In the genomic region with DNA sequence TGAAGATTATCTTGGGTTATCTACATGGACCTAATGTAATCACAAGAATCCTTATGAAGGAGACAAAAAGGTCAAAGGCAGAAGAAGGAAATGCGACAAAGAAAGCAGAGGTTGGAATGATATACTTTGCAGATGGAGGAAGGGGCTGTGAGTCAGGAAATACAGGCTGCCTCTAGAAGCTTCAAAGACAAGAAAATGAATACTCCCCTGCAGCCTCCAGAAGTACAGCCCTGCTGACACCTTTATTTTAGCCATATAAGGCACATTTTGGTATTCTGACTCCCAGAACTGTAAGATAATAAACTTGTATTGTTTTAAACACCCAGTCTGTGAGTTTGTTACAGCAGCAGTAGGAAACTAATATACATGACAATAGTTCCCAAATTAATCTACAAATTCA, we compare ENCODE assay signal across 28 cellular contexts. TPM values are rescaled to one million over a fixed set of nuclear protein-coding genes. Genes with fewer than 3 reads are reported as not detected.
"Had no signal": no experiment of that assay in that cellular context is flagged by ENCODE, and none has a peak within 500 bp of the region (broad histone marks: within the 10 kb centered on the region; RNA-seq: fewer than 3 reads in every experiment).

No MANE protein-coding gene starts in this region.

- DNase-seq: activated B cell treated with CpG ODN at 0.5 μM for 24 hours; activated CD4-positive, alpha-beta T cell treated with anti-CD3 and anti-CD28 coated beads for 36 hours; activated CD4-positive, alpha-beta T cell treated with anti-CD3 and anti-CD28 coated beads, Interleukin-2, amount 50 U/mL, for 4 hours; activated CD8-positive, alpha-beta memory T cell treated with anti-CD3 and anti-CD28 coated beads for 24 hours; activated CD8-positive, alpha-beta memory T cell treated with anti-CD3 and anti-CD28 coated beads, Interleukin-2, amount 50 U/mL, for 4 hours; activated naive CD4-positive, alpha-beta T cell treated with Interleukin-2 at 50 U/mL for 16 hours; activated T-cell treated with anti-CD3 and anti-CD28 coated beads, Interleukin-2, amount 50 U/mL, for 4 hours; aorta; heart right ventricle; kidney glomerular epithelial cell; left lung; natural killer cell; retina; sigmoid colon; stimulated activated CD4-positive, alpha-beta T cell treated with anti-CD3 and anti-CD28 coated beads, Interleukin-15, amount 100 ng/mL, for 24 hours; T1000; upper lobe of left lung had no signal

- H3K4me1 Mint-ChIP-seq: activated B cell treated with CpG ODN at 0.5 μM for 24 hours; stimulated activated memory B cell treated with anti-CD40 and anti-IgM and Interleukin-4, amounts not matched to agents 10 μg/mL and 1 μg/mL and 100 μg/mL, for 72 hours had no signal

- H3K9me3 Mint-ChIP-seq: activated B cell treated with CpG ODN at 0.5 μM for 24 hours; activated T-cell treated with anti-CD3 and anti-CD28 coated beads, Interleukin-2, amount 50 U/mL, for 4 hours; activated T-helper 2 cell treated with anti-CD3 and anti-CD28 coated beads, Interferon-gamma antibody, Interleukin-2, Interleukin-4, amounts not matched to agents 10 μg/mL and 5 μg/mL and 100 μg/mL, durations not matched to agents 14 hours and 24 hours and 36 hours; brain; natural killer cell; stimulated activated memory B cell treated with anti-CD40 and anti-IgM and Interleukin-4, amounts not matched to agents 10 μg/mL and 1 μg/mL and 100 μg/mL, for 72 hours had no signal

- H3K36me3 ChIP-seq: heart right ventricle, left lung, sigmoid colon, thoracic aorta, upper lobe of left lung had no signal

- H3K36me3 Mint-ChIP-seq: brain, natural killer cell had no signal

- H3K4me1 ChIP-seq: heart right ventricle, left lung, upper lobe of left lung had no signal

- H3K4me3 ChIP-seq: heart right ventricle, left lung, lung, sigmoid colon, smooth muscle cell, thoracic aorta, upper lobe of left lung had no signal

- H3K27ac Mint-ChIP-seq: activated B cell treated with CpG ODN at 0.5 μM for 24 hours; activated CD4-positive, alpha-beta T cell treated with anti-CD3 and anti-CD28 coated beads for 36 hours; activated T-helper 2 cell treated with anti-CD3 and anti-CD28 coated beads, Interferon-gamma antibody, Interleukin-2, Interleukin-4, amounts not matched to agents 10 μg/mL and 5 μg/mL and 100 μg/mL, durations not matched to agents 14 hours and 24 hours and 36 hours; brain; progenitor cell of endocrine pancreas; stimulated activated memory B cell treated with anti-CD40 and anti-IgM and Interleukin-4, amounts not matched to agents 10 μg/mL and 1 μg/mL and 100 μg/mL, for 72 hours had no signal

- H3K27me3 ChIP-seq: heart right ventricle, left lung, sigmoid colon, upper lobe of left lung had no signal

- H3K27me3 Mint-ChIP-seq: activated B cell treated with CpG ODN at 0.5 μM for 24 hours; activated CD4-positive, alpha-beta T cell treated with anti-CD3 and anti-CD28 coated beads for 36 hours; progenitor cell of endocrine pancreas; stimulated activated memory B cell treated with anti-CD40 and anti-IgM and Interleukin-4, amounts not matched to agents 10 μg/mL and 1 μg/mL and 100 μg/mL, for 72 hours had no signal

- H3K4me2 ChIP-seq: smooth muscle cell had no signal

- H3K27ac ChIP-seq: heart right ventricle, left lung, sigmoid colon, thoracic aorta, upper lobe of left lung had no signal

- H3K9me3 ChIP-seq: heart right ventricle, left lung, sigmoid colon, thoracic aorta, upper lobe of left lung had no signal

- ATAC-seq: activated CD4-positive, alpha-beta T cell treated with anti-CD3 and anti-CD28 coated beads for 36 hours; activated T-cell treated with anti-CD3 and anti-CD28 coated beads, Interleukin-2, amount 50 U/mL, for 4 hours; heart right ventricle; left lung; natural killer cell; stimulated activated memory B cell treated with anti-CD40 and anti-IgM and Interleukin-4, amounts not matched to agents 10 μg/mL and 1 μg/mL and 100 μg/mL, for 72 hours had no signal

- H3K4me3 Mint-ChIP-seq: activated B cell treated with CpG ODN at 0.5 μM for 24 hours; activated CD4-positive, alpha-beta T cell treated with anti-CD3 and anti-CD28 coated beads for 36 hours; activated T-cell treated with anti-CD3 and anti-CD28 coated beads, Interleukin-2, amount 50 U/mL, for 4 hours; brain; natural killer cell; stimulated activated memory B cell treated with anti-CD40 and anti-IgM and Interleukin-4, amounts not matched to agents 10 μg/mL and 1 μg/mL and 100 μg/mL, for 72 hours had no signal

RNA-seq across cellular contexts. Expression of a gene that starts 58.6 kb away (rescaled TPM):
- total RNA-seq: chondrocyte, epithelial cell of proximal tubule, fibroblast of villous mesenchyme, osteocyte, progenitor cell of endocrine pancreas, smooth muscle cell had no signal
- polyA plus RNA-seq: smooth muscle cell had no signal
